ENCODE assay signal across 1 cellular context in genomic region chr6:3757241-3757641, GRCh38.
TF ChIP-seq lines count a peak whose summit lies in the region.

No MANE protein-coding gene starts in this region.

TF ChIP-seq in IMR-90, 13 proteins besides CTCF, POLR2A, EP300 and RAD21:
- TF ChIP-seq CEBPB (IDR thresholded peaks at IDR 0.05; ENCODE audit: low read depth, low read length) (no peak), SMC3 (IDR thresholded peaks at IDR 0.05; ENCODE audit: low read depth, low read length) (no peak), FOS (IDR thresholded peaks at IDR 0.05; ENCODE audit: low read depth, low read length) (no peak), MXI1 (IDR thresholded peaks at IDR 0.05; ENCODE audit: borderline replicate concordance, low read depth, low read length) (no peak)
